ENCODE assay signal across 17 cellular contexts in the genomic region with DNA sequence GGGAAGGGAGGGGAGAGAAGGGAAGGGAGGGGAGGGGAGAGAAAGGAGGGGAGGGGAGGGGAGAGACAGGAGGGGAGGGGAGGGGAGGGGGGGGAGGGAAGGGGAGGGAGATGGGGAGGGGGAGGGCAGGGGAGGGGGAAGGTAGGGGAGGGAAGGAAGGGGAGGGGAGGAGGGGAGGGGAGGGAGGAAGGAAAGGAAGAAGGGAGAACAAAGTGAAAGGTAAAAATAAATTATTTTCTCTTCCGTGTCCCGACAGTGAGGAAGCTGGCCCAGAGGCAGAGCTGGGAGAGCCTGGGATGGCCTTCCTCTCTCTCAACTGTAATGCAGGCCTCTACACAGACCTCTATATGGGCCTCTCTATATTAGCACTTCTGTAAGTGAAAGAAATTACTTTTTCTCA.
"Had no signal": no experiment of that assay in that cellular context is flagged by ENCODE, and none has a peak within 500 bp of the region (broad histone marks: within the 10 kb centered on the region; RNA-seq: fewer than 3 reads in every experiment).

No MANE protein-coding gene starts in this region.

- DNase-seq: activated CD4-positive, alpha-beta T cell treated with anti-CD3 and anti-CD28 coated beads for 1 hour; activated CD4-positive, alpha-beta T cell treated with anti-CD3 and anti-CD28 coated beads, Interleukin-2, amount 50 U/mL, for 48 hours; activated naive CD4-positive, alpha-beta T cell; adrenal gland; effector CD8-positive, alpha-beta T cell; left ventricle myocardium superior; mucosa of descending colon; naive B cell; stimulated activated CD4-positive, alpha-beta T cell treated with anti-CD3 and anti-CD28 coated beads, Interleukin-2, amount 100 ng/mL, for 24 hours; uterus; WERI-Rb-1 had no signal

- H3K4me3 ChIP-seq: adrenal gland, mucosa of descending colon, prostate gland, right atrium auricular region, tibial nerve, uterus had no signal

- H3K27me3 ChIP-seq: adrenal gland, right atrium auricular region, tibial nerve, uterus had no signal

- H3K9me3 ChIP-seq: adrenal gland, mucosa of descending colon, prostate gland, right atrium auricular region, tibial nerve, uterus had no signal

- H3K36me3 ChIP-seq: adrenal gland, prostate gland, right atrium auricular region, uterus, WERI-Rb-1 had no signal

- ATAC-seq: left ventricle myocardium superior, mucosa of descending colon, SK-N-SH treated with all-trans-retinoic acid at 6 μM for 48 hours had no signal

- H3K27ac ChIP-seq: adrenal gland, prostate gland, right atrium auricular region, tibial nerve, uterus, WERI-Rb-1 had no signal

- H3K27ac Mint-ChIP-seq: dendritic cell treated with granulocyte-macrophage colony-stimulating factor and Interleukin-4, amounts not matched to agents 40 ng/mL and 50 ng/mL, for 4 days; naive B cell had no signal

- H3K9me3 Mint-ChIP-seq: dendritic cell treated with granulocyte-macrophage colony-stimulating factor and Interleukin-4, amounts not matched to agents 40 ng/mL and 50 ng/mL, for 4 days had no signal

- H3K4me3 Mint-ChIP-seq: dendritic cell treated with granulocyte-macrophage colony-stimulating factor and Interleukin-4, amounts not matched to agents 40 ng/mL and 50 ng/mL, for 4 days; naive B cell had no signal

- H3K27me3 Mint-ChIP-seq: dendritic cell treated with granulocyte-macrophage colony-stimulating factor and Interleukin-4, amounts not matched to agents 40 ng/mL and 50 ng/mL, for 4 days; naive B cell; stimulated activated naive CD8-positive, alpha-beta T cell treated with anti-CD3 and anti-CD28 coated beads, Interleukin-15, Interleukin-2, amounts not matched to agents 100 ng/mL and 50 ng/mL, for 24 hours had no signal

- H3K4me1 ChIP-seq: adrenal gland, prostate gland, right atrium auricular region, tibial nerve, uterus had no signal
